In the genomic region with DNA sequence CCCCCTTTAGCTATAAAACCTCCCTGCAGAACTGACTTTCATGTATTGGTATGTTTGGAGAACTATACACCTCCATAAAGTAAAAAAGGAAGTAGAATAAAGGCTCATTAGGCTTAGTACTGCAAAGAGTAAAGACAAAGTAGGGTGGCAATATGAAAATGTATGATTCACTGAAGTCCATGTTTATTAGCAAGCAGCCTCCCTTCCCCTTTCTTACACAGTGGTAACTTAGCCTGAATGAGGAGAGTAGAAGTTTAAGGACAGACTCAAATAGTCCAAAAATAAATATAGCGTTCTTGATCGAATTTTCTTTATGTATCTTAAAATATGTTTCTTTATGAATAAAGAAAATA, we compare ENCODE assay signal across 10 cellular contexts. TPM values are rescaled to one million over a fixed set of nuclear protein-coding genes. Genes with fewer than 3 reads are reported as not detected.
DNase-seq lines count a peak whose midpoint lies in the region; FAIRE-seq and TF ChIP-seq lines count a peak whose summit lies in the region.
"Had no signal": no experiment of that assay in that cellular context is flagged by ENCODE, and none has a peak within 500 bp of the region (broad histone marks: within the 10 kb centered on the region; RNA-seq: fewer than 3 reads in every experiment).

No MANE protein-coding gene starts in this region.

- peak overlapping the region; percentile 47; the same call in 1 of the 2 replicates for H3K27ac ChIP-seq in MM.1S (ENCODE audit: low read length)
- H3K27ac ChIP-seq in kidney (ENCODE audit: low read depth in 2 of 2, low read length in 2 of 2): no peak overlapping the region

- H3K27me3 ChIP-seq in MM.1S (replicated peaks; ENCODE audit: insufficient read depth, low read length) (no peaks in the 10 kb centered on the region), mononuclear cell (ENCODE audit: insufficient read depth, low read length) (peaks cover 7% of the 10 kb centered on the region)

- peaks cover 5% of the 10 kb centered on the region; the same call in 1 of the 2 replicates for H3K4me1 ChIP-seq in MM.1S (ENCODE audit: low read length)
- peaks cover 11% of the 10 kb centered on the region for H3K4me1 ChIP-seq in mononuclear cell (ENCODE audit: insufficient read depth, low read length)
- H3K4me1 ChIP-seq in kidney (ENCODE audit: control insufficient read depth in 1 of 2, insufficient read depth in 1 of 2, low read depth in 1 of 2, low read length in 2 of 2): peaks cover 0 to 7% of the 10 kb centered on the region in 2 donors

- no peak overlapping the region for H3K27ac Mint-ChIP-seq in osteocyte (ENCODE audit: unreplicated experiment)
- H3K27ac Mint-ChIP-seq: stimulated activated naive CD8-positive, alpha-beta T cell treated with anti-CD3 and anti-CD28 coated beads, Interleukin-15, Interleukin-2, amounts not matched to agents 100 ng/mL and 50 ng/mL, for 24 hours had no signal

- no peaks in the 10 kb centered on the region for H3K9me3 Mint-ChIP-seq in osteocyte (ENCODE audit: unreplicated experiment)
- H3K9me3 Mint-ChIP-seq: stimulated activated naive CD8-positive, alpha-beta T cell treated with anti-CD3 and anti-CD28 coated beads, Interleukin-15, Interleukin-2, amounts not matched to agents 100 ng/mL and 50 ng/mL, for 24 hours had no signal

- H4K20me1 ChIP-seq in MM.1S (ENCODE audit: insufficient read depth, low read length): no peaks in the 10 kb centered on the region

- no peak overlapping the region for H3K4me3 Mint-ChIP-seq in osteocyte (ENCODE audit: unreplicated experiment)

- H3K9me2 ChIP-seq in MM.1S (replicated peaks; ENCODE audit: insufficient read depth, low read length): no peaks in the 10 kb centered on the region

- H3K36me3 Mint-ChIP-seq in osteocyte (ENCODE audit: unreplicated experiment): no peaks in the 10 kb centered on the region

- H3F3A ChIP-seq in MM.1S (ENCODE audit: insufficient read depth, low read length): peaks cover 14% of the 10 kb centered on the region

- H3K4me3 ChIP-seq in MM.1S (ENCODE audit: low read length) (peak overlapping the region; percentile 73), mononuclear cell (ENCODE audit: low read length) (peak overlapping the region; percentile 57), kidney (ENCODE audit: low read length in 2 of 2) (peak overlapping the region in 1 of 2 donors; percentile 53)

- H3K9me3 ChIP-seq in MM.1S (replicated peaks; ENCODE audit: insufficient read depth, low read length): no peaks in the 10 kb centered on the region
- no peaks in the 10 kb centered on the region for H3K9me3 ChIP-seq in mononuclear cell (ENCODE audit: low read depth, low read length)
- no peaks in the 10 kb centered on the region for H3K9me3 ChIP-seq in kidney (ENCODE audit: control insufficient read depth in 1 of 2, low read length in 2 of 2)

- FAIRE-seq in kidney (lab: Jason Lieb, UNC): no peak

- DNase-seq in CD1c-positive myeloid dendritic cell (ENCODE audit: extremely low spot score): peak; percentile 77
- peak; percentile 15 for DNase-seq in MM.1S
- DNase-seq in amniotic epithelial cell (ENCODE audit: low read depth): peak; percentile 68
- DNase-seq in osteocyte (ENCODE audit: extremely low spot score, unreplicated experiment): no peak
- DNase-seq in glomerular visceral epithelial cell (ENCODE audit: extremely low spot score): no peak
- DNase-seq in NCI-H2196 treated with DMSO at 0.1 percent for 48 hours (lab: John Stamatoyannopoulos, UW; ENCODE audit: unreplicated experiment): no peak
- no peak for DNase-seq in kidney
- DNase-seq: activated naive CD4-positive, alpha-beta T cell treated with anti-CD3 and anti-CD28 coated beads, Interleukin-2, amount 50 U/mL, for 16 hours had no signal

- peaks cover 57% of the 10 kb centered on the region for H3K79me2 ChIP-seq in MM.1S (ENCODE audit: low read length)

- H3K4me2 ChIP-seq in MM.1S (ENCODE audit: low read depth, low read length): peak overlapping the region; percentile 75

- peak overlapping the region; percentile 55 for H2AFZ ChIP-seq in MM.1S (ENCODE audit: low read length)

- H3K27me3 Mint-ChIP-seq in osteocyte (ENCODE audit: unreplicated experiment): peaks cover 46% of the 10 kb centered on the region

- H3K9ac ChIP-seq in MM.1S (ENCODE audit: low read length) (peak overlapping the region; percentile 53), kidney (ENCODE audit: low read length in 2 of 2) (no peak overlapping the region)

- H3K36me3 ChIP-seq in MM.1S (replicated peaks; ENCODE audit: insufficient read depth, low read length): no peaks in the 10 kb centered on the region
- no peaks in the 10 kb centered on the region for H3K36me3 ChIP-seq in kidney (ENCODE audit: control insufficient read depth in 1 of 2, insufficient read depth in 2 of 2, low read length in 2 of 2)

- intact Hi-C loops in kidney (cut with DNase I): no loop called here

- TF ChIP-seq CTCF in MM.1S (IDR thresholded peaks at IDR 0.05; ENCODE audit: low read length): no peak
- no peak for TF ChIP-seq CTCF in osteocyte (IDR thresholded peaks at IDR 0.05)
- no peak for TF ChIP-seq CTCF in kidney (IDR thresholded peaks at IDR 0.05; ENCODE audit: borderline replicate concordance, extremely low read depth, insufficient read depth)

- H3K4me1 Mint-ChIP-seq in osteocyte (ENCODE audit: unreplicated experiment): peaks cover 15% of the 10 kb centered on the region

RNA-seq across cellular contexts. Expression of a gene that starts 1.5 kb away (rescaled TPM):
- total RNA-seq in mononuclear cell (0.73 TPM), osteocyte (not detected in 2 replicates), kidney (0.19 TPM)
- 1.2 TPM for polyA plus RNA-seq in kidney (ENCODE audit: insufficient read depth, low read depth, low replicate concordance)

Comparison
In these comparisons a context has a peak if more than half of its experiments do, and no peak if none do; other contexts are left out.
1. DNase-seq: peak in CD1c-positive myeloid dendritic cell (single experiment), MM.1S (single experiment) and amniotic epithelial cell (single experiment); none in osteocyte (single experiment), glomerular visceral epithelial cell (single experiment), NCI-H2196 treated with DMSO at 0.1 percent for 48 hours (single experiment) and kidney (single experiment).